17 cellular contexts compared by ENCODE assay signal in genomic region chr5:157710887-157711286, GRCh38. TPM values are rescaled to one million over a fixed set of nuclear protein-coding genes. Genes with fewer than 3 reads are reported as not detected.
DNase-seq lines count a peak whose midpoint lies in the region; ATAC-seq and TF ChIP-seq lines count a peak whose summit lies in the region.
"Had no signal": no experiment of that assay in that cellular context is flagged by ENCODE, and none has a peak within 500 bp of the region (broad histone marks: within the 10 kb centered on the region; RNA-seq: fewer than 3 reads in every experiment).

No MANE protein-coding gene starts in this region.

- POLR2A ChIA-PET in MCF 10A (lab: Yijun Ruan, JAX), result interaction anchor here (0.5 to 1.0 kb wide), 4 partner anchors 20 to 199 kb away, joined by 3 read pairs; partner anchors contain the start of gene THG1L

- TF ChIP-seq POLR2A in breast epithelium (IDR thresholded peaks at IDR 0.05), result no peak

- H3K27ac ChIP-seq in breast epithelium (no peak overlapping the region), RWPE2 (ENCODE audit: poor library complexity, severe bottlenecking) (no peak overlapping the region)
- H3K27ac ChIP-seq: VCaP had no signal

- H3K9me3 Mint-ChIP-seq in MCF 10A (ENCODE audit: unreplicated experiment), result no peaks in the 10 kb centered on the region
- no peaks in the 10 kb centered on the region for H3K9me3 Mint-ChIP-seq in T-helper 2 cell treated with Interferon-gamma antibody and Interleukin-4, amounts not matched to agents 5 μg/mL and 100 μg/mL, for 36 hours
- H3K9me3 Mint-ChIP-seq: type B pancreatic cell had no signal

- CTCF ChIA-PET in MCF 10A (lab: Yijun Ruan, JAX), result interaction anchor here (0.7 to 1.1 kb wide), 3 partner anchors 12 to 471 kb away, joined by 3 read pairs; no protein-coding TSS in a partner anchor

- no peaks in the 10 kb centered on the region for H3K36me3 ChIP-seq in breast epithelium
- no peaks in the 10 kb centered on the region for H3K36me3 ChIP-seq in RWPE2 (ENCODE audit: low read depth)

- peak overlapping the region; percentile 41 for H3K27ac Mint-ChIP-seq in MCF 10A (ENCODE audit: low read depth, unreplicated experiment)
- H3K27ac Mint-ChIP-seq in T-helper 2 cell treated with Interferon-gamma antibody and Interleukin-4, amounts not matched to agents 5 μg/mL and 100 μg/mL, for 36 hours, result no peak overlapping the region
- H3K27ac Mint-ChIP-seq: type B pancreatic cell had no signal

- no peaks in the 10 kb centered on the region for H3K4me1 ChIP-seq in breast epithelium
- H3K4me1 ChIP-seq in RWPE2 (ENCODE audit: insufficient read depth, poor library complexity, severe bottlenecking), result peaks cover 11% of the 10 kb centered on the region

- intact Hi-C loops in MCF 10A (cut with micrococcal nuclease) (loop anchor here (10.0 kb wide), 1 partner anchor 136 kb away; the partner anchor contains the start of gene ADAM19), breast epithelium (cut with DNase I; ENCODE audit: low total_unique reads) (no loop called here)

- H3K9me3 ChIP-seq in breast epithelium, result no peaks in the 10 kb centered on the region
- H3K9me3 ChIP-seq in RWPE2 (ENCODE audit: severe bottlenecking), result no peaks in the 10 kb centered on the region

- peak; percentile 83 for ATAC-seq in RWPE2 (ENCODE audit: low read depth)
- ATAC-seq in GM19328 (IDR thresholded peaks at IDR 0.05; ENCODE audit: unreplicated experiment), result no peak
- ATAC-seq: right cardiac atrium had no signal

- no TSS peak for BruUV-seq in MCF 10A (replicated peaks; lab: Mats Ljungman, UMichigan)

- DNase-seq in MCF 10A (ENCODE audit: unreplicated experiment) (peak; percentile 16), breast epithelium (ENCODE audit: low spot score in 2 of 2) (no peak), RWPE2 (ENCODE audit: low spot score) (no peak), fibroblast of mammary gland (ENCODE audit: low read depth) (peak; percentile 70), Kasumi-1 (lab: John Stamatoyannopoulos, UW) (no peak)
- DNase-seq in effector CD8-positive, alpha-beta T cell (lab: John Stamatoyannopoulos, UW), result no peak
- DNase-seq in T-helper 2 cell treated with Interferon-gamma antibody and Interleukin-4, amounts not matched to agents 5 μg/mL and 100 μg/mL, for 36 hours (ENCODE audit: low spot score), result no peak
- DNase-seq: AML-193, NCI-H446 treated with DMSO at 0.1 percent for 48 hours, right cardiac atrium, SHP77 treated with DMSO at 0.1 percent for 48 hours had no signal

- no peak overlapping the region for H3K4me3 Mint-ChIP-seq in MCF 10A (ENCODE audit: unreplicated experiment)
- H3K4me3 Mint-ChIP-seq in T-helper 2 cell treated with Interferon-gamma antibody and Interleukin-4, amounts not matched to agents 5 μg/mL and 100 μg/mL, for 36 hours, result no peak overlapping the region
- H3K4me3 Mint-ChIP-seq: brain, type B pancreatic cell had no signal

- peaks cover 9% of the 10 kb centered on the region for H3K4me1 Mint-ChIP-seq in MCF 10A (ENCODE audit: insufficient read depth, unreplicated experiment)
- H3K4me1 Mint-ChIP-seq in T-helper 2 cell treated with Interferon-gamma antibody and Interleukin-4, amounts not matched to agents 5 μg/mL and 100 μg/mL, for 36 hours (ENCODE audit: low read depth), result peaks cover 18% of the 10 kb centered on the region

- no peak for TF ChIP-seq CTCF in MCF 10A (IDR thresholded peaks at IDR 0.05; ENCODE audit: unreplicated experiment)
- TF ChIP-seq CTCF in breast epithelium (IDR thresholded peaks at IDR 0.05), result no peak
- no peak for TF ChIP-seq CTCF in RWPE2 (IDR thresholded peaks at IDR 0.05; ENCODE audit: poor library complexity, severe bottlenecking)
- TF ChIP-seq CTCF in fibroblast of mammary gland (conservative IDR thresholded peaks at IDR 0.05; ENCODE audit: control insufficient read depth, insufficient read depth, low read depth, low read length), result no peak

- H3K4me3 ChIP-seq in breast epithelium (no peak overlapping the region), RWPE2 (ENCODE audit: severe bottlenecking) (no peak overlapping the region), fibroblast of mammary gland (ENCODE audit: control insufficient read depth, low read depth, low read length) (no peak overlapping the region)

- H3K36me3 Mint-ChIP-seq in MCF 10A (ENCODE audit: insufficient read depth, unreplicated experiment), result no peaks in the 10 kb centered on the region
- H3K36me3 Mint-ChIP-seq in T-helper 2 cell treated with Interferon-gamma antibody and Interleukin-4, amounts not matched to agents 5 μg/mL and 100 μg/mL, for 36 hours (ENCODE audit: low read depth), result peaks cover 3% of the 10 kb centered on the region
- H3K36me3 Mint-ChIP-seq: brain, type B pancreatic cell had no signal

- H3K27me3 ChIP-seq in breast epithelium (no peaks in the 10 kb centered on the region), RWPE2 (ENCODE audit: insufficient read depth, poor library complexity, severe bottlenecking) (no peaks in the 10 kb centered on the region)

- no peaks in the 10 kb centered on the region for H3K27me3 Mint-ChIP-seq in MCF 10A (ENCODE audit: insufficient read depth, unreplicated experiment)
- H3K27me3 Mint-ChIP-seq in T-helper 2 cell treated with Interferon-gamma antibody and Interleukin-4, amounts not matched to agents 5 μg/mL and 100 μg/mL, for 36 hours (ENCODE audit: low read depth), result peaks cover 7% of the 10 kb centered on the region
- H3K27me3 Mint-ChIP-seq: brain, type B pancreatic cell had no signal

RNA-seq across cellular contexts. Expression of gene THG1L, which starts 20.3 kb away (rescaled TPM):
- 21.1 and 29.9 TPM in 2 replicates for total RNA-seq in MCF 10A (2022)
- 10 to 100 TPM; 12.3 to 15.1 (median 13.5) TPM for total RNA-seq in breast epithelium

RNA-seq across cellular contexts. Expression of gene LSM11, which starts 32.6 kb away (rescaled TPM):
- total RNA-seq in MCF 10A (2022), result 3.4 and 4.5 TPM in 2 replicates
- total RNA-seq in breast epithelium, result 1 to 10 TPM; 1.8 to 5.7 (median 4.6) TPM

RNA-seq across cellular contexts. Expression of gene C5orf52, which starts 39.6 kb away (rescaled TPM):
- total RNA-seq in MCF 10A (2022) (not detected in 2 replicates), breast epithelium (not detected)
- total RNA-seq: Daoy, endothelial cell of umbilical vein, right cardiac atrium had no signal

RNA-seq across cellular contexts. Expression of gene SOX30, which starts 58.6 kb away (rescaled TPM):
- total RNA-seq in MCF 10A (2022) (0.15 TPM in 1 of 2 replicates, not detected in the other), breast epithelium (under 1 TPM in 1 of 3 donors, not detected in 2; 0.16 TPM)
- total RNA-seq: endothelial cell of umbilical vein had no signal

Comparison
In these comparisons a context has a peak if more than half of its experiments do, and no peak if none do; other contexts are left out.
1. DNase-seq: peak in MCF 10A (single experiment) and fibroblast of mammary gland (single experiment); none in breast epithelium (0 of 2), RWPE2 (single experiment), effector CD8-positive, alpha-beta T cell (single experiment), T-helper 2 cell treated with Interferon-gamma antibody and Interleukin-4, amounts not matched to agents 5 μg/mL and 100 μg/mL, for 36 hours (single experiment) and Kasumi-1 (0 of 2).